In genomic region chr22:42519544-42520237, GRCh38 we compare ENCODE assay signal across 8 cellular contexts. TPM values are rescaled to one million over a fixed set of nuclear protein-coding genes. Genes with fewer than 3 reads are reported as not detected.
DNase-seq lines count a peak whose midpoint lies in the region; TF ChIP-seq lines count a peak whose summit lies in the region.

Gene RRP7A (minus strand): TSS chr22:42519796. CDS start chr22:42519786, 10 bp downstream.

- H3K27me3 ChIP-seq in SK-N-SH (ENCODE audit: insufficient read depth), result no peaks in the 10 kb centered on the region

- H3K4me2 ChIP-seq in SK-N-SH, result peak within 1 kb of the TSS; percentile 62

- WGBS in SK-N-SH (ENCODE audit: low lambda C conversion rate), result 0% methylated on average over 5 of the region's 57 CpGs

- H3K9me3 ChIP-seq in SK-N-SH, result no peaks in the 10 kb centered on the region

- H3K9ac ChIP-seq in SK-N-SH, result peak within 1 kb of the TSS; percentile 59

- POLR2A ChIA-PET in SK-N-SH (lab: Yijun Ruan, JAX), result no interaction called here

- H3K79me2 ChIP-seq in SK-N-SH (ENCODE audit: insufficient read depth), result peaks cover 11% of the 10 kb centered on the region; the same call in 1 of the 2 replicates

- no peak; the same call in 1 of the 2 replicates for TF ChIP-seq EP300 in Ishikawa (IDR thresholded peaks at IDR 0.05; ENCODE audit: borderline replicate concordance)
- no peak for TF ChIP-seq EP300 in SK-N-SH (IDR thresholded peaks at IDR 0.05; ENCODE audit: borderline replicate concordance in 1 of 2, low read depth in 1 of 2, low read length in 1 of 2)

- H3K36me3 ChIP-seq in SK-N-SH (replicated peaks in 1 of 2; ENCODE audit: control insufficient read depth in 1 of 2, insufficient read depth in 2 of 2, low read length in 1 of 2), result no peaks in the 10 kb centered on the region

- H4K20me1 ChIP-seq in SK-N-SH (ENCODE audit: insufficient read depth), result no peaks in the 10 kb centered on the region

- CTCF ChIA-PET in SK-N-SH (lab: Yijun Ruan, JAX), result no interaction called here

- TF ChIP-seq CTCF in GM20000 (IDR thresholded peaks at IDR 0.05; ENCODE audit: extremely low read depth, missing control alignments) (no peak), SK-N-SH (IDR thresholded peaks at IDR 0.05) (no peak)

- H2AFZ ChIP-seq in SK-N-SH (ENCODE audit: low read depth), result peak within 1 kb of the TSS; percentile 70

- peaks cover 0 to 2% of the 10 kb centered on the region in 2 experiments; a peak in 1 of 4 replicates for H3K4me1 ChIP-seq in SK-N-SH (ENCODE audit: control insufficient read depth in 1 of 2, insufficient read depth in 2 of 2, low read depth in 1 of 2, low read length in 1 of 2)

- no peaks in the 10 kb centered on the region for H3K9me2 ChIP-seq in SK-N-SH

- H3K4me3 ChIP-seq in SK-N-SH (ENCODE audit: low read depth in 2 of 2, low read length in 1 of 2), result peak within 1 kb of the TSS; percentile 57 to 62

- DNase-seq in D341Med (ENCODE audit: low spot score), result peak; percentile 92
- DNase-seq in GM20000 (ENCODE audit: low spot score), result peak; percentile 91
- DNase-seq in SK-N-SH, result peak; percentile 82
- DNase-seq in activated naive CD4-positive, alpha-beta T cell treated with anti-CD3 and anti-CD28 coated beads, Interleukin-2, amount 50 U/mL, for 16 hours, result peak; percentile 91
- peak; percentile 74 for DNase-seq in globus pallidus (ENCODE audit: low spot score)
- DNase-seq in nucleus accumbens (lab: John Stamatoyannopoulos, UW), result peak in 53 of 56 donors; percentile 31 to 88 (median 71)
- peak in 47 of 49 donors; percentile 23 to 92 (median 68) for DNase-seq in substantia nigra (lab: John Stamatoyannopoulos, UW)

- H3F3A ChIP-seq in SK-N-SH (replicated peaks; ENCODE audit: insufficient read depth), result no peaks in the 10 kb centered on the region

- no peak for TF ChIP-seq RAD21 in Ishikawa (IDR thresholded peaks at IDR 0.05; ENCODE audit: low read depth)
- TF ChIP-seq RAD21 in SK-N-SH (IDR thresholded peaks at IDR 0.05; ENCODE audit: low read length), result no peak

- H3K27ac ChIP-seq in SK-N-SH (ENCODE audit: low read depth in 2 of 2, low read length in 1 of 2), result no peak within 1 kb of the TSS; a peak in 1 of 4 replicates
- peak within 1 kb of the TSS; percentile 83 for H3K27ac ChIP-seq in substantia nigra (ENCODE audit: low read depth, low read length, poor library complexity, severe bottlenecking)

TF ChIP-seq in Ishikawa, 13 proteins besides CTCF, POLR2A, EP300 and RAD21:
- TF ChIP-seq EGR1 (IDR thresholded peaks at IDR 0.05) (no peak), TCF12 (IDR thresholded peaks at IDR 0.05; ENCODE audit: low read depth) (peak; percentile 21; the same call in 1 of the 2 replicates), REST (IDR thresholded peaks at IDR 0.05; ENCODE audit: low read depth) (no peak), MAX (IDR thresholded peaks at IDR 0.05) (peak; percentile 51; the same call in 1 of the 2 replicates), TAF1 (IDR thresholded peaks at IDR 0.05; ENCODE audit: low read depth) (peak; percentile 97), YY1 (IDR thresholded peaks at IDR 0.05; ENCODE audit: low read depth) (peak; percentile 96)
TF ChIP-seq in Ishikawa: peak in this region for 4.

TF ChIP-seq in SK-N-SH, 30 proteins besides CTCF, POLR2A, EP300 and RAD21:
- TF ChIP-seq TAF1 (IDR thresholded peaks at IDR 0.05; ENCODE audit: borderline replicate concordance, low read depth, low read length), result peak; percentile 62; the same call in 1 of the 2 replicates
- TF ChIP-seq EZH2phosphoT487 (IDR thresholded peaks at IDR 0.05; ENCODE audit: borderline replicate concordance, low read depth), result no peak
- TF ChIP-seq NRF1 (IDR thresholded peaks at IDR 0.05; ENCODE audit: low read depth, low read length), result peak; percentile 46; the same call in 1 of the 2 replicates
- no peak for TF ChIP-seq NFIC (IDR thresholded peaks at IDR 0.05; ENCODE audit: borderline replicate concordance)
- no peak for TF ChIP-seq IRF3 (IDR thresholded peaks at IDR 0.05; ENCODE audit: low read depth, low read length)
- peak; percentile 85 for TF ChIP-seq YY1 (IDR thresholded peaks at IDR 0.05; ENCODE audit: low read depth)
- TF ChIP-seq ELF1 (IDR thresholded peaks at IDR 0.05), result no peak
- TF ChIP-seq TCF12 (IDR thresholded peaks at IDR 0.05), result no peak
- no peak for TF ChIP-seq MXI1 (IDR thresholded peaks at IDR 0.05; ENCODE audit: low read depth, low read length)
TF ChIP-seq in SK-N-SH: peak in this region for 3.

RNA-seq across cellular contexts. Expression of gene RRP7A, which starts in this region (rescaled TPM):
- 16.6 and 17.6 TPM in 2 replicates for polyA plus RNA-seq in SK-N-SH (2012; rRNA removed)
- polyA plus RNA-seq in SK-N-SH (2012; cell fraction: cytosol; rRNA removed), result 10.5 and 13.9 TPM in 2 replicates
- polyA plus RNA-seq in SK-N-SH (2012; cell fraction: nucleus; rRNA removed), result 13.1 and 16.7 TPM in 2 replicates
